2 cellular contexts compared by ENCODE assay signal in genomic region chr3:129187857-129188256, GRCh38.
TF ChIP-seq lines count a peak whose summit lies in the region.

No MANE protein-coding gene starts in this region.

TF ChIP-seq in HepG2, 621 proteins besides CTCF, POLR2A, EP300 and RAD21 (continues in another document):
- TF ChIP-seq ZBTB20 (CRISPR knock-in tag; IDR thresholded peaks at IDR 0.05; ENCODE audit: borderline replicate concordance, low read depth) (no peak), NFAT5 (CRISPR knock-in tag; IDR thresholded peaks at IDR 0.05) (no peak), CAMTA2 (CRISPR knock-in tag; IDR thresholded peaks at IDR 0.05; ENCODE audit: borderline replicate concordance) (no peak), MAX (IDR thresholded peaks at IDR 0.05) (peak; percentile 65; the same call in 1 of the 2 replicates), YEATS2 (CRISPR knock-in tag; IDR thresholded peaks at IDR 0.05; ENCODE audit: borderline replicate concordance) (peak; percentile 34; the same call in 1 of the 2 replicates), ZHX2 (IDR thresholded peaks at IDR 0.05; ENCODE audit: low read depth) (no peak), ZHX2 (CRISPR knock-in tag; IDR thresholded peaks at IDR 0.05; ENCODE audit: borderline replicate concordance) (no peak), ZFY (CRISPR knock-in tag; IDR thresholded peaks at IDR 0.05) (peak; percentile 47), SAP130 (CRISPR knock-in tag; IDR thresholded peaks at IDR 0.05; ENCODE audit: low read depth) (0 out of 2 replicates have a peak, but pooled peaks have one; percentile 26), ZNF207 (IDR thresholded peaks at IDR 0.05; ENCODE audit: borderline replicate concordance) (no peak), ZFX (CRISPR knock-in tag; IDR thresholded peaks at IDR 0.05; ENCODE audit: low read depth) (peak; percentile 57), ISX (CRISPR knock-in tag; conservative IDR thresholded peaks at IDR 0.05) (no peak), TFDP1 (CRISPR knock-in tag; IDR thresholded peaks at IDR 0.05; ENCODE audit: borderline replicate concordance) (no peak), MXI1 (IDR thresholded peaks at IDR 0.05; ENCODE audit: borderline replicate concordance, low read depth, low read length) (peak; percentile 44; the same call in 1 of the 3 replicates)

TF ChIP-seq in K562, 482 proteins besides CTCF, POLR2A, EP300 and RAD21:
- TF ChIP-seq MED1 (CRISPR knock-in tag; IDR thresholded peaks at IDR 0.05; ENCODE audit: borderline replicate concordance): no peak
- no peak for TF ChIP-seq ZNF584 (CRISPR knock-in tag; IDR thresholded peaks at IDR 0.05; ENCODE audit: low read depth)
- no peak for TF ChIP-seq CEBPZ (IDR thresholded peaks at IDR 0.05; ENCODE audit: borderline replicate concordance, low read depth, low read length)
- no peak for TF ChIP-seq ZNF124 (CRISPR knock-in tag; IDR thresholded peaks at IDR 0.05)
- TF ChIP-seq ZFX (CRISPR knock-in tag; IDR thresholded peaks at IDR 0.05): peak; percentile 31; the same call in 1 of the 2 replicates
- TF ChIP-seq L3MBTL2 (IDR thresholded peaks at IDR 0.05): peak; percentile 18; the same call in 1 of the 2 replicates
- TF ChIP-seq SUPT5H (IDR thresholded peaks at IDR 0.05): no peak
TF ChIP-seq in K562: peak in this region for 2.
